1 cellular context compared by ENCODE assay signal in the genomic region with DNA sequence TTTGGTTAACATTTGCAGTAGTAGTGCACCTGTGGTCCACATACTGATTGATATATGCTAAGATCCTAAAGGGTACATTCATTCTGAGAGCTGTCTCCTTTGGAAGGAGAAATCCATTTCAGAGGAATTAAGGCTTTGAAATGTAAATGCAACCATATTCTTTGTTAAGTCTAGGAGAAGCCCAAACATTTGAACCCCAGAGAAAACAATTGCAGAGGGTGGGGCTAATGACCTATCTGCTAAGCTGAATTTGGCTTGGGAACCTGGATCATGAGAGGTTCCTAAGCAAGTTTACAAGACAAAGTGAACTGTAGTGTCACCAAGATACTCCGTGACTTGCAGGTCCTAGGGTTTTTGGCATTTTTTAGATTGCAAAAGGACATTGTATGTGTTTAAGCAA.
TF ChIP-seq lines count a peak whose summit lies in the region.

No MANE protein-coding gene starts in this region.

TF ChIP-seq in A549, 52 proteins besides CTCF, POLR2A, EP300 and RAD21 (continued from another document):
- TF ChIP-seq NFE2L2 (conservative IDR thresholded peaks at IDR 0.05; ENCODE audit: low read length) (no peak), RFX5 (IDR thresholded peaks at IDR 0.05) (no peak), TP53 (CRISPR knock-in tag; IDR thresholded peaks at IDR 0.05) (no peak), ZNF302 (CRISPR knock-in tag; IDR thresholded peaks at IDR 0.05) (no peak), FOXS1 (CRISPR knock-in tag; IDR thresholded peaks at IDR 0.05) (no peak), HOXB5 (CRISPR knock-in tag; IDR thresholded peaks at IDR 0.05) (no peak)
- TF ChIP-seq, protein P1, sequence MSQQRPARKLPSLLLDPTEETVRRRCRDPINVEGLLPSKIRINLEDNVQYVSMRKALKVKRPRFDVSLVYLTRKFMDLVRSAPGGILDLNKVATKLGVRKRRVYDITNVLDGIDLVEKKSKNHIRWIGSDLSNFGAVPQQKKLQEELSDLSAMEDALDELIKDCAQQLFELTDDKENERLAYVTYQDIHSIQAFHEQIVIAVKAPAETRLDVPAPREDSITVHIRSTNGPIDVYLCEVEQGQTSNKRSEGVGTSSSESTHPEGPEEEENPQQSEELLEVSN (IDR thresholded peaks at IDR 0.05; ENCODE audit: borderline replicate concordance, low read depth), result no peak
- TF ChIP-seq, protein P2, sequence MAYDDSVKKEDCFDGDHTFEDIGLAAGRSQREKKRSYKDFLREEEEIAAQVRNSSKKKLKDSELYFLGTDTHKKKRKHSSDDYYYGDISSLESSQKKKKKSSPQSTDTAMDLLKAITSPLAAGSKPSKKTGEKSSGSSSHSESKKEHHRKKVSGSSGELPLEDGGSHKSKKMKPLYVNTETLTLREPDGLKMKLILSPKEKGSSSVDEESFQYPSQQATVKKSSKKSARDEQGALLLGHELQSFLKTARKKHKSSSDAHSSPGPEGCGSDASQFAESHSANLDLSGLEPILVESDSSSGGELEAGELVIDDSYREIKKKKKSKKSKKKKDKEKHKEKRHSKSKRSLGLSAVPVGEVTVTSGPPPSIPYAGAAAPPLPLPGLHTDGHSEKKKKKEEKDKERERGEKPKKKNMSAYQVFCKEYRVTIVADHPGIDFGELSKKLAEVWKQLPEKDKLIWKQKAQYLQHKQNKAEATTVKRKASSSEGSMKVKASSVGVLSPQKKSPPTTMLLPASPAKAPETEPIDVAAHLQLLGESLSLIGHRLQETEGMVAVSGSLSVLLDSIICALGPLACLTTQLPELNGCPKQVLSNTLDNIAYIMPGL (CRISPR knock-in tag; IDR thresholded peaks at IDR 0.05; ENCODE audit: borderline replicate concordance), result no peak
